In the genomic region with DNA sequence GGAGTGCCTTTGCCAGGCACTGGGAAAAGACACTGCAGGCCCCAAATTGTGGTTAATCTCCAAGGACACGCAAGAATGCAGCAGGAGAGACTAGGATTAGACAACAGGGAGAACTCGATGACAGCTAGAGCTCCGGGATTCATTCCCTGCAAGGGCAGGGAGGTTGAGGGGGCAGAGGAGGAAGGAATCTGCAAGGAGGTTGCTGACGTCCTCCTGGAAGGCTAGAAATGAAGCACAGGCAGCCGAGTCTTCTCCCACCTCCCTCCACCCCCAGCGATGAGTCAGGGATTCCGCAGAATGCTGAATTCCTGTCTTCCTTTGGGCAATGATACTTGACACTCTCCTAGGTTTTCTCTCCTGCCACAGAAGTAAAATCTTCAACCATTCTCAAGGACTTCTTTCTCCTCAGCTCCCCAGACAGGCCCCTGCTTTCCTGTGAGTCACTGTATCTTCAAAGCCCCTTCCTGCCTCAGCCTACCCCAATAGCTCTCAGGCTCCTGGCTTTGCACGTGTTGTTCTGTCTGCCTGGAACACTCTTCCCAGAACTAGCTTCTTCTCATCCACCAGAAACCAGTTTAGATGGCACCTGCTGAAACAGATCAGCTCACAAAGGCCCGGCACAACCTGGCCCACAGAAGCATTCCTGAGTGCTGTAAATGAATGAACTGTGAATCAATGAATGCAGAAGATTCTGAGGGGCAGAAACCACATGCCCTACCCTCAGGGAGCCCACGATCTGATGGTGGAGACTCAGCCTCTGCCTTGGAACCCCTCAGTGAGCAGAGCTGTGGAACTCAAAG, we compare ENCODE assay signal across 10 cellular contexts.
DNase-seq lines count a peak whose midpoint lies in the region; ATAC-seq, FAIRE-seq and TF ChIP-seq lines count a peak whose summit lies in the region.
"Had no signal": no experiment of that assay in that cellular context is flagged by ENCODE, and none has a peak within 500 bp of the region (broad histone marks: within the 10 kb centered on the region; RNA-seq: fewer than 3 reads in every experiment).

No MANE protein-coding gene starts in this region.

- H3K4me1 ChIP-seq in mesodermal cell (ENCODE audit: control insufficient read depth, insufficient read depth, low read length, poor library complexity, severe bottlenecking): peaks cover 42% of the 10 kb centered on the region

- H3K9me3 ChIP-seq in KOPT-K1 (ENCODE audit: insufficient read depth, low read length, poor library complexity, severe bottlenecking) (no peaks in the 10 kb centered on the region), mesodermal cell (ENCODE audit: control insufficient read depth, low read length) (no peaks in the 10 kb centered on the region)

- FAIRE-seq in bronchial epithelial cell (lab: Jason Lieb, UNC): no peak

- ATAC-seq in HG03571 (IDR thresholded peaks at IDR 0.05; ENCODE audit: unreplicated experiment) (no peak), GM18870 (IDR thresholded peaks at IDR 0.05; ENCODE audit: unreplicated experiment) (no peak), GM21381 (IDR thresholded peaks at IDR 0.05; ENCODE audit: unreplicated experiment) (no peak)

- H3K27me3 ChIP-seq in bronchial epithelial cell (ENCODE audit: control insufficient read depth, insufficient read depth, low read length): no peaks in the 10 kb centered on the region

- H3K4me3 ChIP-seq in AG09309 (ENCODE audit: control insufficient read depth, low read depth, low read length) (no peak overlapping the region), bronchial epithelial cell (ENCODE audit: low read depth, low read length) (no peak overlapping the region), mesodermal cell (ENCODE audit: extremely low read depth, insufficient read depth, low read length, poor library complexity, severe bottlenecking) (no peak overlapping the region)

- H3K27ac ChIP-seq in KOPT-K1 (ENCODE audit: low read depth, low read length, poor library complexity, severe bottlenecking) (peak overlapping the region; percentile 64), mesodermal cell (ENCODE audit: low read depth, low read length, severe bottlenecking) (peak overlapping the region; percentile 92)

- 34 to 37% methylated on average over 7 to 9 of the region's 10 CpGs for WGBS in mesodermal cell (ENCODE audit: insufficient coverage in 2 of 2), 2 experiments

- DNase-seq in AG09309 (ENCODE audit: low read depth): peak; percentile 89
- DNase-seq in bronchial epithelial cell (ENCODE audit: low read depth): peak; percentile 94
- DNase-seq in NCI-H524 (lab: John Stamatoyannopoulos, UW): no peak
- DNase-seq: effector CD4-positive, alpha-beta T cell; NCI-H774 had no signal

- no peak for TF ChIP-seq CTCF in AG09309 (IDR thresholded peaks at IDR 0.05; ENCODE audit: control insufficient read depth, insufficient read depth, low read depth, low read length, missing control alignments)
- TF ChIP-seq CTCF in bronchial epithelial cell (IDR thresholded peaks at IDR 0.05; ENCODE audit: insufficient read depth, low read length, severe bottlenecking): no peak

- no peaks in the 10 kb centered on the region for H3K36me3 ChIP-seq in KOPT-K1 (ENCODE audit: insufficient read depth, low read length)
- H3K36me3 ChIP-seq in bronchial epithelial cell (ENCODE audit: control insufficient read depth, insufficient read depth, low read length): no peaks in the 10 kb centered on the region
- H3K36me3 ChIP-seq in mesodermal cell (ENCODE audit: control insufficient read depth, insufficient read depth, low read length): no peaks in the 10 kb centered on the region

Comparison
In these comparisons a context has a peak if more than half of its experiments do, and no peak if none do; other contexts are left out.
1. DNase-seq: peak in AG09309 (single experiment) and bronchial epithelial cell (single experiment); none in NCI-H524 (0 of 2).